ENCODE assay signal across 1 cellular context in the genomic region with DNA sequence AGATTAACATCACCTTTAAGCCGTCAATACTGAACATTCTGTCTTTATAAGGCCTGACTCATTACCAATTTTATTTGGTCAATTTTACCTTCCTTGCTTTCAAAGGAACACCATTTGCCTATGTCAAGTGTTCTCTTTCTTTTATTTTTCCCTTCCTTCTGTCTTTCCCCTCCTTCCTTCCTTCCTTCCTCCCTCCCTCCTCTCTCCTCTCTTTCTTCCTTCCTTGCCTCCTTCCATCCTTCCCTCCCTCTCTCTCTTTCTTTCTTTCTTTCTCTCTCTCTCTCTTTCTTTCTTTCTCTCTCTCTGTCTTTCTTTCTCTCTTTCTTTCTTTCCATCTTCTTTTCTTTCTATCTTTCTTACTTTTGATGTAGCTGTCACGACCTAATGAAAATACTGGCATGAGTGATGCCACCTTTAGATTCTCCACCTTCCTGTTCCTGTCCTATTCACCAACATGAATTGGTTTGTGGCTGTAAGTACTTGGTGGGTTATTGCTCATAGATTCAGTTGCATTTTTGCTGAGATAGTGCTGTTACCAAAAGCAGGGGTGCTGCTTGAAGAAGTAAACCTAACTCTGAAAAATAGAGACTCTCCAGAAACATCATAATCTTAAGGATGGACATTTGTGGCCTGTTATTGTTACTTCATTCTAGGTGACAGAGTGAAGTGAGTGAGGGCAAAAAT.
TF ChIP-seq lines count a peak whose summit lies in the region.

No MANE protein-coding gene starts in this region.

TF ChIP-seq in K562, 482 proteins besides CTCF, POLR2A, EP300 and RAD21:
- TF ChIP-seq NR2C1 (IDR thresholded peaks at IDR 0.05) (0 out of 2 replicates have a peak, but pooled peaks have one; percentile 21), NR2C1 (tag; IDR thresholded peaks at IDR 0.05) (no peak), GTF2E2 (tag; IDR thresholded peaks at IDR 0.05) (no peak)
- TF ChIP-seq, protein P1, sequence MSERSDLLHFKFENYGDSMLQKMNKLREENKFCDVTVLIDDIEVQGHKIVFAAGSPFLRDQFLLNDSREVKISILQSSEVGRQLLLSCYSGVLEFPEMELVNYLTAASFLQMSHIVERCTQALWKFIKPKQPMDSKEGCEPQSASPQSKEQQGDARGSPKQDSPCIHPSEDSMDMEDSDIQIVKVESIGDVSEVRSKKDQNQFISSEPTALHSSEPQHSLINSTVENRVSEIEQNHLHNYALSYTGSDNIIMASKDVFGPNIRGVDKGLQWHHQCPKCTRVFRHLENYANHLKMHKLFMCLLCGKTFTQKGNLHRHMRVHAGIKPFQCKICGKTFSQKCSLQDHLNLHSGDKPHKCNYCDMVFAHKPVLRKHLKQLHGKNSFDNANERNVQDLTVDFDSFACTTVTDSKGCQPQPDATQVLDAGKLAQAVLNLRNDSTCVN (CRISPR knock-in tag; IDR thresholded peaks at IDR 0.05) = peak; percentile 44; the same call in 1 of the 2 replicates
- TF ChIP-seq, protein P2, sequence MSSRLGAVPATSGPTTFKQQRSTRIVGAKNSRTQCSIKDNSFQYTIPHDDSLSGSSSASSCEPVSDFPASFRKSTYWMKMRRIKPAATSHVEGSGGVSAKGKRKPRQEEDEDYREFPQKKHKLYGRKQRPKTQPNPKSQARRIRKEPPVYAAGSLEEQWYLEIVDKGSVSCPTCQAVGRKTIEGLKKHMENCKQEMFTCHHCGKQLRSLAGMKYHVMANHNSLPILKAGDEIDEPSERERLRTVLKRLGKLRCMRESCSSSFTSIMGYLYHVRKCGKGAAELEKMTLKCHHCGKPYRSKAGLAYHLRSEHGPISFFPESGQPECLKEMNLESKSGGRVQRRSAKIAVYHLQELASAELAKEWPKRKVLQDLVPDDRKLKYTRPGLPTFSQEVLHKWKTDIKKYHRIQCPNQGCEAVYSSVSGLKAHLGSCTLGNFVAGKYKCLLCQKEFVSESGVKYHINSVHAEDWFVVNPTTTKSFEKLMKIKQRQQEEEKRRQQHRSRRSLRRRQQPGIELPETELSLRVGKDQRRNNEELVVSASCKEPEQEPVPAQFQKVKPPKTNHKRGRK (tag; IDR thresholded peaks at IDR 0.05) = peak; percentile 69
TF ChIP-seq in K562: peak in this region for 3.
